Comparison of ENCODE assay signal across 29 cellular contexts in genomic region chr2:140567734-140568133, GRCh38.
A peak's percentile ranks its signal among the peaks of the same experiment; 100 is the strongest.
DNase-seq lines count a peak whose midpoint lies in the region; ATAC-seq and TF ChIP-seq lines count a peak whose summit lies in the region.
"Had no signal": no experiment of that assay in that cellular context is flagged by ENCODE, and none has a peak within 500 bp of the region (broad histone marks: within the 10 kb centered on the region; RNA-seq: fewer than 3 reads in every experiment).

No MANE protein-coding gene starts in this region.

- H3K9me3 Mint-ChIP-seq in activated T-helper 17 cell treated with anti-CD3 and anti-CD28 coated beads, Interleukin-2, amount 50 U/mL, for 72 hours, result peaks cover 12% of the 10 kb centered on the region
- H3K9me3 Mint-ChIP-seq: central memory CD8-positive, alpha-beta T cell; H9; nephron progenitor cell had no signal

- peak; percentile 50 for ATAC-seq in activated T-helper 17 cell treated with anti-CD3 and anti-CD28 coated beads, Interleukin-2, amount 50 U/mL, for 72 hours (replicated peaks)
- ATAC-seq in HG03378 (IDR thresholded peaks at IDR 0.05; ENCODE audit: unreplicated experiment) (no peak), GM21447 (IDR thresholded peaks at IDR 0.05; ENCODE audit: unreplicated experiment) (no peak)
- ATAC-seq: pancreas; right lobe of liver; stimulated activated naive B cell treated with anti-CD40 and anti-IgM and Interleukin-4, amounts not matched to agents 10 μg/mL and 1 μg/mL and 100 μg/mL, for 72 hours had no signal

- H3K4me3 ChIP-seq in fibroblast of mammary gland (ENCODE audit: control insufficient read depth, low read depth, low read length), result no peak overlapping the region
- H3K4me3 ChIP-seq: BLaER1 treated with 17β-estradiol and CSF1 and Interleukin-3, amounts not matched to agents 10 nM and 100 nM; lung; pancreas; right lobe of liver; testis had no signal

- no peak overlapping the region for H3K27ac Mint-ChIP-seq in activated T-helper 17 cell treated with anti-CD3 and anti-CD28 coated beads, Interleukin-2, amount 50 U/mL, for 72 hours
- H3K27ac Mint-ChIP-seq: activated naive CD4-positive, alpha-beta T cell treated with anti-CD3 and anti-CD28 coated beads, Interleukin-2, amount 50 U/mL, for 24 hours; nephron progenitor cell; stimulated activated naive B cell treated with anti-CD40 and anti-IgM and Interleukin-4, amounts not matched to agents 10 μg/mL and 1 μg/mL and 100 μg/mL, for 72 hours had no signal

- no peaks in the 10 kb centered on the region for H3K27me3 Mint-ChIP-seq in activated T-helper 17 cell treated with anti-CD3 and anti-CD28 coated beads, Interleukin-2, amount 50 U/mL, for 72 hours
- H3K27me3 Mint-ChIP-seq: activated naive CD4-positive, alpha-beta T cell treated with anti-CD3 and anti-CD28 coated beads, Interleukin-2, amount 50 U/mL, for 24 hours; central memory CD8-positive, alpha-beta T cell; stimulated activated naive B cell treated with anti-CD40 and anti-IgM and Interleukin-4, amounts not matched to agents 10 μg/mL and 1 μg/mL and 100 μg/mL, for 72 hours had no signal

- no peaks in the 10 kb centered on the region for H3K4me1 Mint-ChIP-seq in activated T-helper 17 cell treated with anti-CD3 and anti-CD28 coated beads, Interleukin-2, amount 50 U/mL, for 72 hours
- H3K4me1 Mint-ChIP-seq: activated naive CD4-positive, alpha-beta T cell treated with anti-CD3 and anti-CD28 coated beads, Interleukin-2, amount 50 U/mL, for 24 hours; central memory CD8-positive, alpha-beta T cell; nephron progenitor cell; stimulated activated naive B cell treated with anti-CD40 and anti-IgM and Interleukin-4, amounts not matched to agents 10 μg/mL and 1 μg/mL and 100 μg/mL, for 72 hours had no signal

- no peak overlapping the region for H3K4me3 Mint-ChIP-seq in activated T-helper 17 cell treated with anti-CD3 and anti-CD28 coated beads, Interleukin-2, amount 50 U/mL, for 72 hours
- H3K4me3 Mint-ChIP-seq: activated naive CD4-positive, alpha-beta T cell treated with anti-CD3 and anti-CD28 coated beads, Interleukin-2, amount 50 U/mL, for 24 hours; central memory CD8-positive, alpha-beta T cell; H9; nephron progenitor cell; stimulated activated naive B cell treated with anti-CD40 and anti-IgM and Interleukin-4, amounts not matched to agents 10 μg/mL and 1 μg/mL and 100 μg/mL, for 72 hours had no signal

- H3K36me3 Mint-ChIP-seq in activated T-helper 17 cell treated with anti-CD3 and anti-CD28 coated beads, Interleukin-2, amount 50 U/mL, for 72 hours (ENCODE audit: low read depth), result no peaks in the 10 kb centered on the region
- H3K36me3 Mint-ChIP-seq: activated naive CD4-positive, alpha-beta T cell treated with anti-CD3 and anti-CD28 coated beads, Interleukin-2, amount 50 U/mL, for 24 hours; stimulated activated naive B cell treated with anti-CD40 and anti-IgM and Interleukin-4, amounts not matched to agents 10 μg/mL and 1 μg/mL and 100 μg/mL, for 72 hours had no signal

- DNase-seq in HT1080 (ENCODE audit: low read depth) (peak; percentile 8), fibroblast of mammary gland (ENCODE audit: low read depth) (peak; percentile 84), renal cortical epithelial cell (ENCODE audit: low read depth) (peak; percentile 16), GM19238 (ENCODE audit: insufficient read length, low spot score) (no peak)
- DNase-seq in stimulated activated CD4-positive, alpha-beta T cell treated with anti-CD3 and anti-CD28 coated beads, Interleukin-1b, Interleukin-23, amount 100 ng/mL, for 48 hours, result no peak
- DNase-seq: activated CD4-positive, alpha-beta T cell treated with anti-CD3 and anti-CD28 coated beads, Interleukin-2, amount 50 U/mL, for 48 hours; activated CD8-positive, alpha-beta memory T cell treated with anti-CD3 and anti-CD28 coated beads, Interleukin-2, amount 50 U/mL, for 4 hours; COR-L47; dermis blood vessel endothelial cell; DMS79; GF-D8; H9; Kasumi-1; NCI-H146; NCI-H524 treated with DMSO at 0.1 percent for 48 hours; nephron progenitor cell; pancreas; right lobe of liver; stimulated activated CD4-positive, alpha-beta T cell treated with anti-CD3 and anti-CD28 coated beads, Interleukin-4, amount 100 ng/mL, for 4 hours; stimulated activated naive B cell treated with anti-CD40 and anti-IgM and Interleukin-4, amounts not matched to agents 10 μg/mL and 1 μg/mL and 100 μg/mL, for 72 hours; T-helper 1 cell; testis had no signal

- no peak for TF ChIP-seq CTCF in fibroblast of mammary gland (conservative IDR thresholded peaks at IDR 0.05; ENCODE audit: control insufficient read depth, insufficient read depth, low read depth, low read length)

Comparison
In these comparisons a context has a peak if more than half of its experiments do, and no peak if none do; other contexts are left out.
1. DNase-seq: peak in HT1080 (single experiment), fibroblast of mammary gland (single experiment) and renal cortical epithelial cell (single experiment); none in stimulated activated CD4-positive, alpha-beta T cell treated with anti-CD3 and anti-CD28 coated beads, Interleukin-1b, Interleukin-23, amount 100 ng/mL, for 48 hours (single experiment) and GM19238 (single experiment).